In genomic region chr9:94916956-94917355, GRCh38 we compare ENCODE assay signal across 11 cellular contexts.
A peak's percentile ranks its signal among the peaks of the same experiment; 100 is the strongest.
DNase-seq lines count a peak whose midpoint lies in the region; ATAC-seq and TF ChIP-seq lines count a peak whose summit lies in the region.
"Had no signal": no experiment of that assay in that cellular context is flagged by ENCODE, and none has a peak within 500 bp of the region (broad histone marks: within the 10 kb centered on the region; RNA-seq: fewer than 3 reads in every experiment).

No MANE protein-coding gene starts in this region.

- no peak overlapping the region for H4K8ac ChIP-seq in mesendoderm (ENCODE audit: low read depth, low read length)

- no peak overlapping the region for H3K4ac ChIP-seq in mesendoderm (ENCODE audit: low read depth, low read length)

- no peak overlapping the region for H3K4me3 ChIP-seq in ascending aorta
- no peak overlapping the region for H3K4me3 ChIP-seq in mesendoderm (ENCODE audit: low read length)
- H3K4me3 ChIP-seq: transverse colon had no signal

- peak overlapping the region; percentile 54 for H3K56ac ChIP-seq in mesendoderm (ENCODE audit: low read length)

- ATAC-seq in HG02798 (IDR thresholded peaks at IDR 0.05; ENCODE audit: poor library complexity, unreplicated experiment) = no peak
- ATAC-seq in left cardiac atrium = no peak
- no peak for ATAC-seq in HG02763 (IDR thresholded peaks at IDR 0.05; ENCODE audit: unreplicated experiment)

- no peak overlapping the region for H3K18ac ChIP-seq in mesendoderm (ENCODE audit: low read length)

- no CpG with 5 or more reads among the region's 6 CpGs for WGBS in mesendoderm (ENCODE audit: extremely low coverage, insufficient coverage, low lambda C conversion rate)

- H3K79me1 ChIP-seq in mesendoderm (ENCODE audit: low read length) = no peaks in the 10 kb centered on the region

- H3K9me3 ChIP-seq in ascending aorta = no peaks in the 10 kb centered on the region
- H3K9me3 ChIP-seq: transverse colon had no signal

- no peak for TF ChIP-seq CTCF in C4-2B (conservative IDR thresholded peaks at IDR 0.05)
- no peak for TF ChIP-seq CTCF in ascending aorta (IDR thresholded peaks at IDR 0.05)

- H2BK5ac ChIP-seq in mesendoderm (ENCODE audit: low read length) = peak overlapping the region; percentile 9

- no peak overlapping the region for H2BK120ac ChIP-seq in mesendoderm (ENCODE audit: low read depth, low read length)

- no peaks in the 10 kb centered on the region for H3K27me3 ChIP-seq in ascending aorta
- H3K27me3 ChIP-seq in mesendoderm (ENCODE audit: insufficient read depth, low read length, poor library complexity) = no peaks in the 10 kb centered on the region
- H3K27me3 ChIP-seq: transverse colon had no signal

- H3K9ac ChIP-seq in mesendoderm (ENCODE audit: low read length) = no peak overlapping the region

- H4K5ac ChIP-seq in mesendoderm (ENCODE audit: low read length) = no peak overlapping the region

- DNase-seq in NCI-H2029 (lab: John Stamatoyannopoulos, UW) = peak; percentile 67
- peak in 1 of 2 donors; percentile 57 for DNase-seq in ascending aorta (ENCODE audit: low spot score in 2 of 2)
- DNase-seq in mesendoderm = no peak
- no peak for DNase-seq in left cardiac atrium
- no peak for DNase-seq in NAMALWA (ENCODE audit: low spot score)
- DNase-seq: activated CD4-positive, CD25-positive, alpha-beta regulatory T cell; SW 1271; transverse colon had no signal

- no peak overlapping the region for H2BK15ac ChIP-seq in mesendoderm (replicated peaks; ENCODE audit: low read depth)

- intact Hi-C loops in ascending aorta (cut with DNase I) = no loop called here
- intact Hi-C loops in left cardiac atrium (cut with DNase I) = no loop called here

- H3K23ac ChIP-seq in mesendoderm (ENCODE audit: low read length) = no peak overlapping the region

- H3K27ac ChIP-seq in C4-2B (peak overlapping the region; percentile 67), ascending aorta (peak overlapping the region; percentile 91 to 97), mesendoderm (ENCODE audit: low read depth, low read length) (no peak overlapping the region)
- H3K27ac ChIP-seq: transverse colon had no signal

- H2AK5ac ChIP-seq in mesendoderm (ENCODE audit: low read length) = peak overlapping the region; percentile 47

- no peak overlapping the region for H3K4me2 ChIP-seq in mesendoderm (ENCODE audit: low read length)

- no peaks in the 10 kb centered on the region for H3K79me2 ChIP-seq in mesendoderm (ENCODE audit: control insufficient read depth, insufficient read depth, low read length)

- H3K4me1 ChIP-seq in ascending aorta (peaks cover 9 to 52% of the 10 kb centered on the region in 2 donors), mesendoderm (ENCODE audit: control insufficient read depth, low read depth, low read length) (peaks cover 29% of the 10 kb centered on the region)

- H3K36me3 ChIP-seq in ascending aorta (no peaks in the 10 kb centered on the region), mesendoderm (ENCODE audit: control insufficient read depth, insufficient read depth, low read length) (no peaks in the 10 kb centered on the region)
- H3K36me3 ChIP-seq: transverse colon had no signal
